7 cellular contexts compared by ENCODE assay signal in the genomic region with DNA sequence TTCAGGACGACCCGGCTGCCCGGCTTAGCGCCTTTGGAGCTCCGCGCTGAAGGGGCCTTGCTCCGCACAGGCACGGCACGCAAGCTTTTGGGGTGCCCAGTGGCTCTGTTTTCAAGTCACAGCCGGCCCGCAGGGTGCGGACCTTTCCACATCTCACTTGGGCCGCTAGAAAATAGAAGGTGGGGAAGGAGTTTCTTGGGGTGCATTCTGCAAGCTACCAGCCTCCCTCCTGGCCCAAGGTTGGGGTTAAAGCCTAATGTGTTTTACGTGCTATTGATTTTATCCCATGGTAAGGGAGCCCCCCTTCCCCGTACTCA. TPM values are rescaled to one million over a fixed set of nuclear protein-coding genes. Genes with fewer than 3 reads are reported as not detected.
DNase-seq lines count a peak whose midpoint lies in the region; ATAC-seq and TF ChIP-seq lines count a peak whose summit lies in the region.

No MANE protein-coding gene starts in this region.

- BruUV-seq in mammary epithelial cell (replicated peaks; lab: Mats Ljungman, UMichigan): no TSS peak

- H3K4me1 ChIP-seq in HUES6 (ENCODE audit: control insufficient read depth, insufficient read depth, low read length) (no peaks in the 10 kb centered on the region; the same call in 1 of the 2 replicates), mammary epithelial cell (ENCODE audit: insufficient read depth, low read length) (peaks cover 21% of the 10 kb centered on the region), mucosa of descending colon (ENCODE audit: low read depth) (peaks cover 6% of the 10 kb centered on the region)

- peaks cover 45% of the 10 kb centered on the region for H3K79me2 ChIP-seq in mammary epithelial cell (ENCODE audit: insufficient read depth, low read length)

- H3K27me3 ChIP-seq in HUES6 (ENCODE audit: control insufficient read depth, insufficient read depth, low read length): no peaks in the 10 kb centered on the region
- H3K27me3 ChIP-seq in mammary epithelial cell (ENCODE audit: insufficient read depth, low read length): no peaks in the 10 kb centered on the region

- CTCF ChIA-PET in mammary epithelial cell (lab: Charles Lee; ENCODE audit: low non-redundant PET): no interaction called here

- H3K9me3 ChIP-seq in HUES6 (ENCODE audit: control insufficient read depth, insufficient read depth, low read depth, low read length) (no peaks in the 10 kb centered on the region), mammary epithelial cell (replicated peaks; ENCODE audit: insufficient read depth, low read length) (no peaks in the 10 kb centered on the region), mucosa of descending colon (no peaks in the 10 kb centered on the region)

- intact Hi-C loops in mammary epithelial cell (cut with micrococcal nuclease) (loop anchor here (1.0 to 5.0 kb wide), 3 partner anchors 49 to 138 kb away; a partner anchor contains a TSS), mucosa of descending colon (cut with DNase I, micrococcal nuclease) (no loop called here)

- no peak for DNase-seq in mammary epithelial cell
- no peak for DNase-seq in mucosa of descending colon
- DNase-seq in DMS114 treated with DMSO at 0.1 percent for 48 hours (lab: John Stamatoyannopoulos, UW; ENCODE audit: unreplicated experiment): no peak
- DNase-seq in putamen (ENCODE audit: low spot score): no peak

- peak; percentile 44 for ATAC-seq in GM19455 (IDR thresholded peaks at IDR 0.05; ENCODE audit: unreplicated experiment)
- ATAC-seq in mucosa of descending colon: peak; percentile 57
- no peak for ATAC-seq in GM18868 (IDR thresholded peaks at IDR 0.05; ENCODE audit: unreplicated experiment)

- peaks cover 13% of the 10 kb centered on the region for H3K36me3 ChIP-seq in HUES6 (ENCODE audit: control insufficient read depth, insufficient read depth, low read length)
- peaks cover 8% of the 10 kb centered on the region for H3K36me3 ChIP-seq in mammary epithelial cell (ENCODE audit: insufficient read depth, low read length)
- H3K36me3 ChIP-seq in mucosa of descending colon (ENCODE audit: low read depth): no peaks in the 10 kb centered on the region

- dilution Hi-C loops in mammary epithelial cell (cut with HindIII; ENCODE audit: low sequenced_read_pairs): no loop called here

- H4K20me1 ChIP-seq in mammary epithelial cell (ENCODE audit: insufficient read depth, low read length): no peaks in the 10 kb centered on the region

- 0% methylated on average over 2 of the region's 15 CpGs for WGBS in mammary epithelial cell (ENCODE audit: low coverage, missing lambda C conversion rate)

- H3K9ac ChIP-seq in HUES6 (ENCODE audit: low read length) (peak overlapping the region; percentile 96), mammary epithelial cell (ENCODE audit: insufficient read depth, low read length) (peak overlapping the region; percentile 88)

- H2AFZ ChIP-seq in mammary epithelial cell (ENCODE audit: low read depth, low read length): peak overlapping the region; percentile 100

- H3K4me3 ChIP-seq in HUES6 (ENCODE audit: low read depth, low read length): peak overlapping the region; percentile 97
- H3K4me3 ChIP-seq in mammary epithelial cell (replicated peaks in 1 of 3; ENCODE audit: insufficient read depth in 1 of 3, low read depth in 2 of 3, low read length in 3 of 3): peak overlapping the region; percentile 85 to 86 (median 86)
- H3K4me3 ChIP-seq in mucosa of descending colon: peak overlapping the region; percentile 60

- peak overlapping the region; percentile 97 for H3K4me2 ChIP-seq in mammary epithelial cell (ENCODE audit: insufficient read depth, low read depth, low read length)

- TF ChIP-seq CTCF in mammary epithelial cell (conservative IDR thresholded peaks at IDR 0.05 in 1 of 2, IDR thresholded peaks at IDR 0.05 in 1 of 2; ENCODE audit: extremely low read depth in 1 of 2, insufficient read depth in 1 of 2, low read depth in 1 of 2, low read length in 2 of 2) (no peak), mucosa of descending colon (IDR thresholded peaks at IDR 0.05) (no peak)

- H3K27ac ChIP-seq in HUES6 (ENCODE audit: low read depth, low read length) (peak overlapping the region; percentile 90), mammary epithelial cell (ENCODE audit: insufficient read depth, low read depth, low read length) (peak overlapping the region; percentile 75)

- in situ Hi-C loops in mammary epithelial cell (cut with MboI; ENCODE audit: low sequenced_read_pairs in 2 of 2): no loop called here

RNA-seq across cellular contexts. Expression of a gene that starts 0.6 kb away (rescaled TPM):
- total RNA-seq in mammary epithelial cell: 10 to 100 TPM; 18.5 to 20.2 TPM
- polyA plus RNA-seq in mammary epithelial cell: 11.2 TPM
- polyA minus RNA-seq in mammary epithelial cell: 19.9 TPM
- total RNA-seq in mucosa of descending colon: 10 to 100 TPM; 13.0 to 23.4 (median 16.6) TPM

RNA-seq across cellular contexts. Expression of a gene that starts 0.6 kb away (rescaled TPM):
- 10 to 100 TPM; 10.8 to 13.2 TPM for total RNA-seq in mammary epithelial cell
- 9.5 TPM for polyA plus RNA-seq in mammary epithelial cell
- polyA minus RNA-seq in mammary epithelial cell: not detected
- 10 to 100 TPM; 13.6 to 25.6 (median 14.7) TPM for total RNA-seq in mucosa of descending colon
